24 cellular contexts compared by ENCODE assay signal in genomic region chr16:51120289-51121008, GRCh38. TPM values are rescaled to one million over a fixed set of nuclear protein-coding genes. Genes with fewer than 3 reads are reported as not detected.
A peak's percentile ranks its signal among the peaks of the same experiment; 100 is the strongest.
DNase-seq lines count a peak whose midpoint lies in the region; ATAC-seq, FAIRE-seq and TF ChIP-seq lines count a peak whose summit lies in the region.
"Had no signal": no experiment of that assay in that cellular context is flagged by ENCODE, and none has a peak within 500 bp of the region (broad histone marks: within the 10 kb centered on the region; RNA-seq: fewer than 3 reads in every experiment).

No MANE protein-coding gene starts in this region.

- H3K27me3 ChIP-seq in right atrium auricular region (no peaks in the 10 kb centered on the region), mesenchymal stem cell (ENCODE audit: control insufficient read depth in 1 of 2, insufficient read depth in 1 of 2, low read length in 2 of 2) (peaks cover 2 to 33% of the 10 kb centered on the region in 2 experiments)

- no peak overlapping the region for H2BK5ac ChIP-seq in mesenchymal stem cell (ENCODE audit: low read depth, low read length, poor library complexity, severe bottlenecking)

- no peak overlapping the region for H3K14ac ChIP-seq in mesenchymal stem cell (ENCODE audit: low read length in 2 of 2)

- 79% methylated on average over 4 of the region's 4 CpGs for WGBS in mesenchymal stem cell

- no peaks in the 10 kb centered on the region for H3K4me1 ChIP-seq in right atrium auricular region
- no peaks in the 10 kb centered on the region for H3K4me1 ChIP-seq in mesenchymal stem cell (ENCODE audit: control insufficient read depth, insufficient read depth, low read depth, low read length)
- H3K4me1 ChIP-seq: SJCRH30 had no signal

- H3K18ac ChIP-seq in mesenchymal stem cell (ENCODE audit: low read depth in 1 of 2, low read length in 2 of 2) = no peak overlapping the region

- H2BK12ac ChIP-seq in mesenchymal stem cell (ENCODE audit: low read length in 2 of 2) = no peak overlapping the region

- H4K91ac ChIP-seq in mesenchymal stem cell (ENCODE audit: low read length) = no peak overlapping the region

- H2AK5ac ChIP-seq in mesenchymal stem cell (ENCODE audit: low read length, severe bottlenecking) = no peak overlapping the region

- H3K27ac ChIP-seq in right atrium auricular region = no peak overlapping the region
- no peak overlapping the region for H3K27ac ChIP-seq in mesenchymal stem cell (ENCODE audit: low read length, poor library complexity, severe bottlenecking)
- H3K27ac ChIP-seq: 22Rv1, KMS-11, SJCRH30 had no signal

- peak; percentile 9 for FAIRE-seq in islet of Langerhans (lab: Jason Lieb, UNC)
- FAIRE-seq: G401.6, GM18507, RCC 7860 had no signal

- intact Hi-C loops in cardiac septum (cut with DNase I) = no loop called here

- no peak overlapping the region for H4K8ac ChIP-seq in mesenchymal stem cell (ENCODE audit: low read length)

- H3K9ac ChIP-seq in mesenchymal stem cell (ENCODE audit: low read length) = peak overlapping the region; percentile 44
- H3K9ac ChIP-seq: KMS-11 had no signal

- ATAC-seq in GM21528 (IDR thresholded peaks at IDR 0.05; ENCODE audit: low FRiP score, unreplicated experiment) = no peak
- ATAC-seq in HG02884 (IDR thresholded peaks at IDR 0.05; ENCODE audit: unreplicated experiment) = no peak

- H2BK15ac ChIP-seq in mesenchymal stem cell (ENCODE audit: low read depth, poor library complexity, severe bottlenecking) = no peak overlapping the region

- no peak overlapping the region for H2BK120ac ChIP-seq in mesenchymal stem cell (ENCODE audit: low read depth, low read length)

- H3K79me1 ChIP-seq in mesenchymal stem cell (replicated peaks; ENCODE audit: low read length, poor library complexity, severe bottlenecking) = no peaks in the 10 kb centered on the region

- H3K4me2 ChIP-seq in mesenchymal stem cell (ENCODE audit: low read length, poor library complexity, severe bottlenecking) = no peak overlapping the region
- H3K4me2 ChIP-seq: KMS-11 had no signal

- no peaks in the 10 kb centered on the region for H3K36me3 ChIP-seq in right atrium auricular region
- no peaks in the 10 kb centered on the region for H3K36me3 ChIP-seq in mesenchymal stem cell (ENCODE audit: control insufficient read depth in 1 of 2, insufficient read depth in 2 of 2, low read depth in 1 of 2, low read length in 2 of 2)
- H3K36me3 ChIP-seq: SJCRH30 had no signal

- no peak overlapping the region for H3K23ac ChIP-seq in mesenchymal stem cell (ENCODE audit: low read length in 2 of 2)

- peak; percentile 4 for DNase-seq in right atrium auricular region (ENCODE audit: low spot score)
- DNase-seq in cardiac septum (ENCODE audit: low spot score) = no peak
- DNase-seq in mesenchymal stem cell = no peak
- DNase-seq in HT-29 (ENCODE audit: low spot score) = no peak
- DNase-seq in AG20443 (ENCODE audit: low spot score) = no peak
- DNase-seq: H7, HFFc6, NCI-H1105, NCI-H1694, NCI-H2081, NCI-H2171, NCI-H345, NCI-H524 treated with DMSO at 0.1 percent for 48 hours, OCI-M1, SJCRH30 had no signal

- no peak overlapping the region for H3K4ac ChIP-seq in mesenchymal stem cell (ENCODE audit: low read depth in 1 of 2, low read length in 2 of 2)

- H3K4me3 ChIP-seq in right atrium auricular region = no peak overlapping the region
- H3K4me3 ChIP-seq in mesenchymal stem cell (ENCODE audit: insufficient read depth in 1 of 2, low read depth in 1 of 2, low read length in 2 of 2) = peak overlapping the region in 1 of 2 experiments; percentile 60
- H3K4me3 ChIP-seq: SJCRH30 had no signal

- TF ChIP-seq CTCF in right atrium auricular region (IDR thresholded peaks at IDR 0.05) = no peak

- no peak overlapping the region for H2AFZ ChIP-seq in mesenchymal stem cell (ENCODE audit: low read depth, low read length)

- no peaks in the 10 kb centered on the region for H3K9me3 ChIP-seq in right atrium auricular region
- no peaks in the 10 kb centered on the region for H3K9me3 ChIP-seq in mesenchymal stem cell (ENCODE audit: control insufficient read depth, low read length)
- H3K9me3 ChIP-seq: SJCRH30 had no signal

RNA-seq across cellular contexts. Expression of gene SALL1, which starts 30.6 kb away (rescaled TPM):
- total RNA-seq in right atrium auricular region = 1 to 10 TPM; 1.3 to 6.9 TPM
- total RNA-seq in cardiac septum = 0.22 TPM
- 52.3 TPM for polyA plus RNA-seq in mesenchymal stem cell (2013, experiment 1 of 2)
- 50.1 TPM for polyA plus RNA-seq in mesenchymal stem cell (2013, experiment 2 of 2)
- not detected in 2 replicates for total RNA-seq in HT-29 (2014; rRNA removed; shearing (Covaris generic))
- polyA plus RNA-seq: CD14-positive monocyte had no signal
